Comparison of ENCODE assay signal across 8 cellular contexts in the genomic region with DNA sequence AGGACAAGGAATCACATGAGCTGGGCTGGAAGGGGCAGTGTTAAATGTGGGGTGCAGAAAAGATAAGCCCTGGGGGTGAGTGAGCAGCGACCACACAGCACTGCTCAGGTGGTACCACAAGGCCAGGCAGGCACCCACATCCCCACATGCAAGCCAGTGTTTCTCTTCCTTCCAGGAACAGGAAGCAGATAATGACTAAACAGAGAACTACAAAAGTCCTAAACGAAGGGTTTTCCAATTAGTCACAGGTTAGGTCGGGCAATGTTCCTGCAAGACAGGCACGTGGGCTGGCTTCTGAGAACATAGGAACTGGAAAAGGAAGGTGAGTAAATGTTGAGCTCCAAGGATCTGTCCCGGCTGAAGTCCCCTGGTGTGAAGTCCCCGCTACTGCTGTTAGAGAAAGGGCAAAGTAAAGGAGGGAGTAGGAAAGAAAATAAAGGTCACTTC. TPM values are rescaled to one million over a fixed set of nuclear protein-coding genes. Genes with fewer than 3 reads are reported as not detected.
A peak's percentile ranks its signal among the peaks of the same experiment; 100 is the strongest.
DNase-seq lines count a peak whose midpoint lies in the region; ATAC-seq and TF ChIP-seq lines count a peak whose summit lies in the region.

No MANE protein-coding gene starts in this region.

- no peaks in the 10 kb centered on the region for H3K36me3 Mint-ChIP-seq in activated naive CD4-positive, alpha-beta T cell treated with anti-CD3 and anti-CD28 coated beads, Interleukin-2, amount 50 U/mL, for 24 hours
- no peaks in the 10 kb centered on the region for H3K36me3 Mint-ChIP-seq in stimulated activated naive CD8-positive, alpha-beta T cell treated with anti-CD3 and anti-CD28 coated beads, Interleukin-15, Interleukin-2, amounts not matched to agents 100 ng/mL and 50 ng/mL, for 24 hours (ENCODE audit: low read depth)

- no peaks in the 10 kb centered on the region for H3K9me3 ChIP-seq in right atrium auricular region

- DNase-seq in EH (ENCODE audit: low read depth) (peak; percentile 86), HS-27A (ENCODE audit: low read depth) (peak; percentile 65), right atrium auricular region (ENCODE audit: low spot score) (no peak), NCI-H1417 treated with DMSO at 0.1 percent for 48 hours (lab: John Stamatoyannopoulos, UW) (no peak)

- H3K4me1 Mint-ChIP-seq in activated naive CD4-positive, alpha-beta T cell treated with anti-CD3 and anti-CD28 coated beads, Interleukin-2, amount 50 U/mL, for 24 hours = peaks cover 51% of the 10 kb centered on the region
- H3K4me1 Mint-ChIP-seq in stimulated activated naive CD8-positive, alpha-beta T cell treated with anti-CD3 and anti-CD28 coated beads, Interleukin-15, Interleukin-2, amounts not matched to agents 100 ng/mL and 50 ng/mL, for 24 hours (ENCODE audit: low read depth) = peaks cover 56% of the 10 kb centered on the region

- H3K4me1 ChIP-seq in right atrium auricular region = peaks cover 0 to 61% of the 10 kb centered on the region in 2 donors

- H3K4me3 Mint-ChIP-seq in activated naive CD4-positive, alpha-beta T cell treated with anti-CD3 and anti-CD28 coated beads, Interleukin-2, amount 50 U/mL, for 24 hours = peak overlapping the region; percentile 27
- peak overlapping the region; percentile 12 for H3K4me3 Mint-ChIP-seq in stimulated activated naive CD8-positive, alpha-beta T cell treated with anti-CD3 and anti-CD28 coated beads, Interleukin-15, Interleukin-2, amounts not matched to agents 100 ng/mL and 50 ng/mL, for 24 hours

- peak overlapping the region; percentile 17 for H3K27ac Mint-ChIP-seq in activated naive CD4-positive, alpha-beta T cell treated with anti-CD3 and anti-CD28 coated beads, Interleukin-2, amount 50 U/mL, for 24 hours
- H3K27ac Mint-ChIP-seq in stimulated activated naive CD8-positive, alpha-beta T cell treated with anti-CD3 and anti-CD28 coated beads, Interleukin-15, Interleukin-2, amounts not matched to agents 100 ng/mL and 50 ng/mL, for 24 hours = peak overlapping the region; percentile 74

- H3K27me3 Mint-ChIP-seq in activated naive CD4-positive, alpha-beta T cell treated with anti-CD3 and anti-CD28 coated beads, Interleukin-2, amount 50 U/mL, for 24 hours = no peaks in the 10 kb centered on the region
- no peaks in the 10 kb centered on the region for H3K27me3 Mint-ChIP-seq in stimulated activated naive CD8-positive, alpha-beta T cell treated with anti-CD3 and anti-CD28 coated beads, Interleukin-15, Interleukin-2, amounts not matched to agents 100 ng/mL and 50 ng/mL, for 24 hours

- H3K27me3 ChIP-seq in right atrium auricular region = no peaks in the 10 kb centered on the region

- no peak for ATAC-seq in HG03095 (IDR thresholded peaks at IDR 0.05; ENCODE audit: unreplicated experiment)
- ATAC-seq in HG03045 (IDR thresholded peaks at IDR 0.05; ENCODE audit: unreplicated experiment) = no peak

- no peaks in the 10 kb centered on the region for H3K36me3 ChIP-seq in right atrium auricular region

- peak overlapping the region; percentile 63 to 67 for H3K27ac ChIP-seq in right atrium auricular region

- no peak overlapping the region for H3K4me3 ChIP-seq in right atrium auricular region

- no peaks in the 10 kb centered on the region for H3K9me3 Mint-ChIP-seq in activated naive CD4-positive, alpha-beta T cell treated with anti-CD3 and anti-CD28 coated beads, Interleukin-2, amount 50 U/mL, for 24 hours
- H3K9me3 Mint-ChIP-seq in stimulated activated naive CD8-positive, alpha-beta T cell treated with anti-CD3 and anti-CD28 coated beads, Interleukin-15, Interleukin-2, amounts not matched to agents 100 ng/mL and 50 ng/mL, for 24 hours = no peaks in the 10 kb centered on the region

- no peak for TF ChIP-seq CTCF in right atrium auricular region (IDR thresholded peaks at IDR 0.05)

RNA-seq across cellular contexts. Expression of a gene that starts 19.5 kb away (rescaled TPM):
- total RNA-seq in right atrium auricular region = 10 to 100 TPM; 25.3 to 33.9 TPM

Comparison
In these comparisons a context has a peak if more than half of its experiments do, and no peak if none do; other contexts are left out.
1. DNase-seq: peak in EH (single experiment) and HS-27A (single experiment); none in right atrium auricular region (single experiment) and NCI-H1417 treated with DMSO at 0.1 percent for 48 hours (single experiment).